In genomic region chr12:60035835-60036234, GRCh38 we compare ENCODE assay signal across 22 cellular contexts.
A peak's percentile ranks its signal among the peaks of the same experiment; 100 is the strongest.
DNase-seq lines count a peak whose midpoint lies in the region; ATAC-seq, FAIRE-seq and TF ChIP-seq lines count a peak whose summit lies in the region.
"Had no signal": no experiment of that assay in that cellular context is flagged by ENCODE, and none has a peak within 500 bp of the region (broad histone marks: within the 10 kb centered on the region; RNA-seq: fewer than 3 reads in every experiment).

No MANE protein-coding gene starts in this region.

- no peak for TF ChIP-seq POLR2A in HepG2 (IDR thresholded peaks at IDR 0.05; ENCODE audit: insufficient read depth in 1 of 2, low read depth in 2 of 2, low read length in 2 of 2)

- H3K27ac ChIP-seq in HepG2 (ENCODE audit: extremely low read length, insufficient read depth, low read length) = no peak overlapping the region
- H3K27ac ChIP-seq: dorsolateral prefrontal cortex, HL-60, psoas muscle, tibial nerve, VCaP had no signal

- CTCF ChIA-PET in HepG2 (lab: Yijun Ruan, JAX; ENCODE audit: low intra/inter-chr PET ratio, low total read pairs) = no interaction called here

- intact Hi-C loops in HepG2 (cut with micrococcal nuclease; ENCODE audit: unreplicated experiment) = no loop called here

- no peak for FAIRE-seq in HepG2 (lab: Jason Lieb, UNC)

- no peaks in the 10 kb centered on the region for H3K27me3 ChIP-seq in HepG2 (ENCODE audit: control insufficient read depth in 1 of 2, insufficient read depth in 2 of 2, low read length in 2 of 2)
- H3K27me3 ChIP-seq: dorsolateral prefrontal cortex, tibial nerve had no signal

- in situ Hi-C loops in HepG2 (cut with HindIII; ENCODE audit: extremely low pct_ligation_motif_present, low pct_unique_long_range_greater_than_20kb) = no loop called here

- peaks cover 56% of the 10 kb centered on the region for H3K9me3 ChIP-seq in HepG2 (ENCODE audit: low read length)
- H3K9me3 ChIP-seq: psoas muscle, tibial nerve had no signal

- POLR2A ChIA-PET in HepG2 (lab: Yijun Ruan, JAX) = no interaction called here

- H3K79me2 ChIP-seq in HepG2 (ENCODE audit: insufficient read depth, low read length) = no peaks in the 10 kb centered on the region

- H3K4me3 ChIP-seq in fibroblast of mammary gland (ENCODE audit: control insufficient read depth, low read depth, low read length) = no peak overlapping the region
- no peak overlapping the region for H3K4me3 ChIP-seq in HepG2 (replicated peaks in 1 of 3; ENCODE audit: insufficient read depth in 1 of 3, low read depth in 2 of 3, low read length in 3 of 3)
- H3K4me3 ChIP-seq: dorsolateral prefrontal cortex, psoas muscle, tibial nerve had no signal

- H3K4me1 ChIP-seq in HepG2 (ENCODE audit: insufficient read depth, low read length) = no peaks in the 10 kb centered on the region
- H3K4me1 ChIP-seq: Caco-2, psoas muscle, tibial nerve had no signal

- H4K20me1 ChIP-seq in HepG2 (ENCODE audit: insufficient read depth, low read length) = no peaks in the 10 kb centered on the region

- no peak overlapping the region for H3K4me2 ChIP-seq in HepG2 (ENCODE audit: low read depth, low read length)

- DNase-seq in GM03348 (ENCODE audit: low spot score) (peak; percentile 23), NCI-H226 (peak; percentile 62), fibroblast of mammary gland (ENCODE audit: low read depth) (peak; percentile 20), renal cortical epithelial cell (ENCODE audit: low read depth) (peak; percentile 39), NCI-H187 (lab: John Stamatoyannopoulos, UW) (no peak), occipital lobe (lab: John Stamatoyannopoulos, UW) (no peak), HepG2 (ENCODE audit: low spot score) (no peak)
- DNase-seq: activated CD4-positive, alpha-beta T cell treated with anti-CD3 and anti-CD28 coated beads, Interleukin-2, amount 50 U/mL, for 4 hours; activated gamma-delta T cell treated with Interleukin-2 at 50 U/mL for 16 hours; amniotic stem cell; Caco-2; central memory CD4-positive, alpha-beta T cell; dorsolateral prefrontal cortex; NCI-H1694 treated with DMSO at 0.1 percent for 48 hours; NCI-H345; psoas muscle; stimulated activated CD4-positive, alpha-beta T cell treated with anti-CD3 and anti-CD28 coated beads, Interleukin-4, amount 100 ng/mL, for 1 hour; stimulated activated naive CD8-positive, alpha-beta T cell treated with anti-CD3 and anti-CD28 coated beads, Interleukin-15, amount 100 ng/mL, for 72 hours had no signal

- no peak for ATAC-seq in HepG2
- ATAC-seq: natural killer cell treated with Interleukin-12 subunit alpha and Interleukin-12 subunit beta and Interleukin-15 and Interleukin-18, amount 100 ng/mL, for 72 hours; psoas muscle; stimulated activated naive CD8-positive, alpha-beta T cell treated with anti-CD3 and anti-CD28 coated beads, Interleukin-15, amount 100 ng/mL, for 72 hours had no signal

- H3K36me3 ChIP-seq in HepG2 (replicated peaks in 1 of 2; ENCODE audit: control insufficient read depth in 1 of 2, insufficient read depth in 2 of 2, low read length in 2 of 2) = no peaks in the 10 kb centered on the region
- H3K36me3 ChIP-seq: tibial nerve had no signal

- no peak for TF ChIP-seq EP300 in HepG2 (IDR thresholded peaks at IDR 0.05; ENCODE audit: low read depth in 2 of 2, low read length in 2 of 2)
- TF ChIP-seq EP300 in HepG2 (CRISPR knock-in tag; IDR thresholded peaks at IDR 0.05; ENCODE audit: borderline replicate concordance) = no peak

- no TSS peak for BruUV-seq in HepG2 (replicated peaks; lab: Mats Ljungman, UMichigan)

- H3K9ac ChIP-seq in HepG2 (ENCODE audit: insufficient read depth, low read depth, low read length) = no peak overlapping the region

- no peak overlapping the region for H2AFZ ChIP-seq in HepG2 (ENCODE audit: low read length)

- TF ChIP-seq RAD21 in HepG2 (CRISPR knock-in tag; IDR thresholded peaks at IDR 0.05) = no peak

- TF ChIP-seq CTCF in fibroblast of mammary gland (conservative IDR thresholded peaks at IDR 0.05; ENCODE audit: control insufficient read depth, insufficient read depth, low read depth, low read length) (no peak), HepG2 (CRISPR knock-in tag; IDR thresholded peaks at IDR 0.05) (no peak)

TF ChIP-seq in HepG2, 621 proteins besides CTCF, POLR2A, EP300 and RAD21:
- TF ChIP-seq ATM (IDR thresholded peaks at IDR 0.05; ENCODE audit: borderline replicate concordance) (no peak), FUBP1 (CRISPR knock-in tag; IDR thresholded peaks at IDR 0.05; ENCODE audit: borderline replicate concordance) (no peak), CHCHD3 (CRISPR knock-in tag; IDR thresholded peaks at IDR 0.05) (no peak), DR1 (CRISPR knock-in tag; IDR thresholded peaks at IDR 0.05) (no peak), ZNF691 (CRISPR knock-in tag; IDR thresholded peaks at IDR 0.05; ENCODE audit: borderline replicate concordance, low read depth) (no peak), ZNF34 (CRISPR knock-in tag; IDR thresholded peaks at IDR 0.05; ENCODE audit: borderline replicate concordance) (no peak), YY1 (IDR thresholded peaks at IDR 0.05; ENCODE audit: insufficient read depth, insufficient replicate concordance, low read depth, low read length) (no peak), ZNF737 (CRISPR knock-in tag; IDR thresholded peaks at IDR 0.05; ENCODE audit: borderline replicate concordance) (no peak), ZBTB14 (CRISPR knock-in tag; IDR thresholded peaks at IDR 0.05) (no peak), PAF1 (CRISPR knock-in tag; IDR thresholded peaks at IDR 0.05) (no peak), ZNF280B (CRISPR knock-in tag; IDR thresholded peaks at IDR 0.05; ENCODE audit: borderline replicate concordance) (no peak), ZNF792 (CRISPR knock-in tag; IDR thresholded peaks at IDR 0.05) (no peak), ZNF563 (CRISPR knock-in tag; IDR thresholded peaks at IDR 0.05) (no peak), POGZ (CRISPR knock-in tag; IDR thresholded peaks at IDR 0.05) (no peak), ZNF224 (CRISPR knock-in tag; IDR thresholded peaks at IDR 0.05) (no peak), ZNF558 (CRISPR knock-in tag; IDR thresholded peaks at IDR 0.05; ENCODE audit: borderline replicate concordance) (no peak), ZNF75D (CRISPR knock-in tag; IDR thresholded peaks at IDR 0.05; ENCODE audit: borderline replicate concordance) (no peak), DRAP1 (CRISPR knock-in tag; IDR thresholded peaks at IDR 0.05) (no peak), HNRNPUL1 (IDR thresholded peaks at IDR 0.05; ENCODE audit: low read depth, low read length) (no peak)

Comparison
In these comparisons a context has a peak if more than half of its experiments do, and no peak if none do; other contexts are left out.
1. DNase-seq: peak in GM03348 (single experiment), NCI-H226 (single experiment), fibroblast of mammary gland (single experiment) and renal cortical epithelial cell (single experiment); none in NCI-H187 (0 of 2), occipital lobe (single experiment) and HepG2 (single experiment).